18 cellular contexts compared by ENCODE assay signal in genomic region chr6:144824018-144824417, GRCh38.
"Had no signal": no experiment of that assay in that cellular context is flagged by ENCODE, and none has a peak within 500 bp of the region (broad histone marks: within the 10 kb centered on the region; RNA-seq: fewer than 3 reads in every experiment).

No MANE protein-coding gene starts in this region.

- H3K9me3 ChIP-seq: esophagus muscularis mucosa had no signal

- ATAC-seq: activated CD4-positive, CD25-positive, alpha-beta regulatory T cell treated with anti-CD3 and anti-CD28 coated beads, Interleukin-2, amount 50 U/mL, for 24 hours; activated CD8-positive, alpha-beta T cell treated with anti-CD3 and anti-CD28 coated beads, Interleukin-2, amount 10 ng/mL, durations not matched to agents 7 days and 5 days; activated T-helper 17 cell treated with anti-CD3 and anti-CD28 coated beads, Interleukin-2, amount 50 U/mL, for 72 hours; left ventricle myocardium superior; sciatic nerve; stimulated activated memory B cell treated with anti-CD40 and anti-IgM and Interleukin-4, amounts not matched to agents 10 μg/mL and 1 μg/mL and 100 μg/mL, for 72 hours had no signal

- H3K27ac ChIP-seq: esophagus muscularis mucosa had no signal

- H3K4me1 Mint-ChIP-seq: activated T-helper 17 cell treated with anti-CD3 and anti-CD28 coated beads, Interleukin-2, amount 50 U/mL, for 72 hours; stimulated activated memory B cell treated with anti-CD40 and anti-IgM and Interleukin-4, amounts not matched to agents 10 μg/mL and 1 μg/mL and 100 μg/mL, for 72 hours had no signal

- H3K27me3 ChIP-seq: esophagus muscularis mucosa had no signal

- DNase-seq: activated CD4-positive, alpha-beta T cell treated with anti-CD3 and anti-CD28 coated beads, Interleukin-2, amount 50 U/mL, for 1 hour; activated CD8-positive, alpha-beta T cell treated with anti-CD3 and anti-CD28 coated beads, Interleukin-2, amount 10 ng/mL, durations not matched to agents 7 days and 5 days; activated naive CD8-positive, alpha-beta T cell treated with anti-CD3 and anti-CD28 coated beads for 36 hours; central memory CD4-positive, alpha-beta T cell; dermis blood vessel endothelial cell; effector memory CD4-positive, alpha-beta T cell; hippocampal formation; left ventricle myocardium superior; mammary epithelial cell; midbrain; small intestine; stimulated activated CD4-positive, alpha-beta T cell treated with anti-CD3 and anti-CD28 coated beads, Interleukin-15, amount 100 ng/mL, for 24 hours had no signal

- H3K27me3 Mint-ChIP-seq: activated naive CD8-positive, alpha-beta T cell treated with anti-CD3 and anti-CD28 coated beads for 36 hours; activated T-helper 17 cell treated with anti-CD3 and anti-CD28 coated beads, Interleukin-2, amount 50 U/mL, for 72 hours; stimulated activated memory B cell treated with anti-CD40 and anti-IgM and Interleukin-4, amounts not matched to agents 10 μg/mL and 1 μg/mL and 100 μg/mL, for 72 hours had no signal

- H3K4me3 Mint-ChIP-seq: activated CD8-positive, alpha-beta T cell treated with anti-CD3 and anti-CD28 coated beads, Interleukin-2, amount 10 ng/mL, durations not matched to agents 7 days and 5 days; activated naive CD8-positive, alpha-beta T cell treated with anti-CD3 and anti-CD28 coated beads for 36 hours; activated T-helper 17 cell treated with anti-CD3 and anti-CD28 coated beads, Interleukin-2, amount 50 U/mL, for 72 hours; nephron; stimulated activated memory B cell treated with anti-CD40 and anti-IgM and Interleukin-4, amounts not matched to agents 10 μg/mL and 1 μg/mL and 100 μg/mL, for 72 hours had no signal

- H3K9me3 Mint-ChIP-seq: activated naive CD8-positive, alpha-beta T cell treated with anti-CD3 and anti-CD28 coated beads for 36 hours; activated T-helper 17 cell treated with anti-CD3 and anti-CD28 coated beads, Interleukin-2, amount 50 U/mL, for 72 hours; nephron; stimulated activated memory B cell treated with anti-CD40 and anti-IgM and Interleukin-4, amounts not matched to agents 10 μg/mL and 1 μg/mL and 100 μg/mL, for 72 hours had no signal

- H3K4me3 ChIP-seq: esophagus muscularis mucosa had no signal

- H3K27ac Mint-ChIP-seq: activated CD8-positive, alpha-beta T cell treated with anti-CD3 and anti-CD28 coated beads, Interleukin-2, amount 10 ng/mL, durations not matched to agents 7 days and 5 days; activated naive CD8-positive, alpha-beta T cell treated with anti-CD3 and anti-CD28 coated beads for 36 hours; activated T-helper 17 cell treated with anti-CD3 and anti-CD28 coated beads, Interleukin-2, amount 50 U/mL, for 72 hours; stimulated activated memory B cell treated with anti-CD40 and anti-IgM and Interleukin-4, amounts not matched to agents 10 μg/mL and 1 μg/mL and 100 μg/mL, for 72 hours had no signal
